11 cellular contexts compared by ENCODE assay signal in genomic region chr6:5999688-6000608, GRCh38. TPM values are rescaled to one million over a fixed set of nuclear protein-coding genes. Genes with fewer than 3 reads are reported as not detected.
DNase-seq lines count a peak whose midpoint lies in the region; ATAC-seq, FAIRE-seq and TF ChIP-seq lines count a peak whose summit lies in the region.
"Had no signal": no experiment of that assay in that cellular context is flagged by ENCODE, and none has a peak within 500 bp of the region (broad histone marks: within the 10 kb centered on the region; RNA-seq: fewer than 3 reads in every experiment).

No MANE protein-coding gene starts in this region.

- ATAC-seq in foreskin keratinocyte, result no peak
- ATAC-seq in GM19023 (IDR thresholded peaks at IDR 0.05; ENCODE audit: unreplicated experiment), result no peak

- H3K79me2 ChIP-seq in endothelial cell of umbilical vein (ENCODE audit: control insufficient read depth, insufficient read depth, low read length), result no peaks in the 10 kb centered on the region

- H3K27me3 ChIP-seq in CD4-positive, alpha-beta memory T cell (ENCODE audit: insufficient read depth, low read length), result peaks cover 97% of the 10 kb centered on the region
- H3K27me3 ChIP-seq in NT2/D1 (ENCODE audit: insufficient read depth, insufficient read length) (peaks cover 98% of the 10 kb centered on the region), endothelial cell of umbilical vein (ENCODE audit: control insufficient read depth in 2 of 2, insufficient read depth in 2 of 2, low read length in 2 of 2) (peaks cover 35 to 74% of the 10 kb centered on the region in 2 experiments), foreskin keratinocyte (peaks cover 100% of the 10 kb centered on the region)

- CTCF ChIA-PET in CD4-positive, alpha-beta memory T cell (lab: Charles Lee; ENCODE audit: partially characterized antibody), result interaction anchor here (0.9 kb wide), 1 partner anchor 13 kb away, joined by 3 read pairs; no protein-coding TSS in a partner anchor
- CTCF ChIA-PET in endothelial cell of umbilical vein (lab: Charles Lee), result interaction anchor here (1.5 to 2.7 kb wide), 2 partner anchors 529 to 547 kb away, joined by 4 to 13 read pairs; no protein-coding TSS in a partner anchor

- peaks cover 7 to 18% of the 10 kb centered on the region in 2 donors for H3K36me3 Mint-ChIP-seq in CD4-positive, alpha-beta memory T cell
- H3K36me3 Mint-ChIP-seq in osteocyte (ENCODE audit: unreplicated experiment), result no peaks in the 10 kb centered on the region

- H3K9me3 Mint-ChIP-seq in CD4-positive, alpha-beta memory T cell, result peaks cover 0 to 51% (median 31%) of the 10 kb centered on the region in 8 donors
- no peaks in the 10 kb centered on the region for H3K9me3 Mint-ChIP-seq in osteocyte (ENCODE audit: unreplicated experiment)

- dilution Hi-C loops in endothelial cell of umbilical vein (cut with MboI; ENCODE audit: extremely low pct_ligation_motif_present, low sequenced_read_pairs), result no loop called here

- H3K4me1 Mint-ChIP-seq in CD4-positive, alpha-beta memory T cell, result peaks cover 43 to 92% (median 66%) of the 10 kb centered on the region in 4 donors
- H3K4me1 Mint-ChIP-seq in osteocyte (ENCODE audit: unreplicated experiment), result peaks cover 55% of the 10 kb centered on the region

- H3K9ac ChIP-seq in NT2/D1 (ENCODE audit: insufficient read length, low read depth) (no peak overlapping the region), endothelial cell of umbilical vein (replicated peaks; ENCODE audit: extremely low read depth, insufficient read depth, low read length) (no peak overlapping the region)

- peak overlapping the region in 4 of 7 donors; percentile 29 to 88 (median 78) for H3K27ac Mint-ChIP-seq in CD4-positive, alpha-beta memory T cell
- H3K27ac Mint-ChIP-seq in osteocyte (ENCODE audit: unreplicated experiment), result no peak overlapping the region

- no peak for TF ChIP-seq CTCF in endothelial cell of umbilical vein (IDR thresholded peaks at IDR 0.05; ENCODE audit: extremely low read depth in 1 of 2, insufficient read depth in 1 of 2, low read depth in 1 of 2, low read length in 2 of 2)
- no peak for TF ChIP-seq CTCF in osteocyte (IDR thresholded peaks at IDR 0.05)
- no peak for TF ChIP-seq CTCF in foreskin keratinocyte (conservative IDR thresholded peaks at IDR 0.05)

- peaks cover 74 to 84% of the 10 kb centered on the region in 2 donors for H3K27me3 Mint-ChIP-seq in CD4-positive, alpha-beta memory T cell
- peaks cover 90% of the 10 kb centered on the region for H3K27me3 Mint-ChIP-seq in osteocyte (ENCODE audit: unreplicated experiment)

- H3K4me3 Mint-ChIP-seq in CD4-positive, alpha-beta memory T cell, result peak overlapping the region in 7 of 8 donors; percentile 9 to 71 (median 44)
- peak overlapping the region; percentile 43 for H3K4me3 Mint-ChIP-seq in osteocyte (ENCODE audit: unreplicated experiment)

- peaks cover 0 to 4% of the 10 kb centered on the region in 2 donors for H3K9me3 ChIP-seq in CD4-positive, alpha-beta memory T cell (ENCODE audit: control insufficient read depth in 1 of 2, low read length in 2 of 2)
- H3K9me3 ChIP-seq in NT2/D1 (ENCODE audit: insufficient read depth, low read length) (no peaks in the 10 kb centered on the region), endothelial cell of umbilical vein (replicated peaks; ENCODE audit: control insufficient read depth, insufficient read depth, low read length) (no peaks in the 10 kb centered on the region)

- peaks cover 83% of the 10 kb centered on the region for H3K4me1 ChIP-seq in CD4-positive, alpha-beta memory T cell (ENCODE audit: insufficient read depth, low read length)
- H3K4me1 ChIP-seq in NT2/D1 (ENCODE audit: insufficient read depth, insufficient read length) (peaks cover 11% of the 10 kb centered on the region), endothelial cell of umbilical vein (ENCODE audit: control insufficient read depth, extremely low read depth, insufficient read depth, low read length) (peaks cover 16% of the 10 kb centered on the region), foreskin keratinocyte (no peaks in the 10 kb centered on the region)

- no peak for FAIRE-seq in endothelial cell of umbilical vein (lab: Jason Lieb, UNC)

- intact Hi-C loops in CD4-positive, alpha-beta memory T cell (cut with micrococcal nuclease), result loop anchor here (10.0 kb wide), 3 partner anchors 135 to 1225 kb away; partner anchors contain the start of genes CDYL, FARS2 and LYRM4
- intact Hi-C loops in endothelial cell of umbilical vein (cut with micrococcal nuclease), result no loop called here

- no peaks in the 10 kb centered on the region for H3K9me1 ChIP-seq in endothelial cell of umbilical vein (replicated peaks; ENCODE audit: control insufficient read depth, extremely low read depth, insufficient read depth, low read length)

- H3K36me3 ChIP-seq in CD4-positive, alpha-beta memory T cell (ENCODE audit: insufficient read depth, low read length), result no peaks in the 10 kb centered on the region
- no peaks in the 10 kb centered on the region for H3K36me3 ChIP-seq in NT2/D1 (ENCODE audit: insufficient read depth, insufficient read length, low read length)
- H3K36me3 ChIP-seq in endothelial cell of umbilical vein (ENCODE audit: control insufficient read depth in 2 of 2, extremely low read depth in 1 of 2, insufficient read depth in 2 of 2, low read length in 2 of 2), result no peaks in the 10 kb centered on the region

- no peak for DNase-seq in CD4-positive, alpha-beta memory T cell
- no peak for DNase-seq in NT2/D1 (ENCODE audit: low read depth, low spot score)
- no peak for DNase-seq in endothelial cell of umbilical vein (ENCODE audit: low read depth, low spot score)
- no peak for DNase-seq in osteocyte (ENCODE audit: extremely low spot score, unreplicated experiment)
- DNase-seq in foreskin keratinocyte, result no peak
- DNase-seq in SKM-1 treated with dmso at 0.1 percent for 144 hours (lab: John Stamatoyannopoulos, UW; ENCODE audit: unreplicated experiment), result no peak
- DNase-seq in NCI-H524 (lab: John Stamatoyannopoulos, UW), result no peak
- DNase-seq: activated CD8-positive, alpha-beta memory T cell treated with anti-CD3 and anti-CD28 coated beads, Interleukin-2, amount 50 U/mL, for 4 hours; DND-41; SIG-M5 had no signal

- H4K20me1 ChIP-seq in endothelial cell of umbilical vein (replicated peaks; ENCODE audit: control insufficient read depth, extremely low read depth, insufficient read depth, low read length), result no peaks in the 10 kb centered on the region

- H2AFZ ChIP-seq in endothelial cell of umbilical vein (ENCODE audit: low read depth, low read length), result no peak overlapping the region

- no peak for TF ChIP-seq POLR2A in endothelial cell of umbilical vein (IDR thresholded peaks at IDR 0.05; ENCODE audit: low read depth, low read length)

- no peak overlapping the region for H3K4me3 ChIP-seq in CD4-positive, alpha-beta memory T cell (ENCODE audit: low read length in 2 of 2)
- H3K4me3 ChIP-seq in NT2/D1 (ENCODE audit: insufficient read length, low read depth), result peak overlapping the region; percentile 21
- H3K4me3 ChIP-seq in endothelial cell of umbilical vein (replicated peaks in 1 of 3; ENCODE audit: insufficient read depth in 1 of 3, low read depth in 1 of 3, low read length in 3 of 3), result no peak overlapping the region

- H3K4me2 ChIP-seq in endothelial cell of umbilical vein (ENCODE audit: insufficient read depth, low read length), result no peak overlapping the region

- H3K27ac ChIP-seq in CD4-positive, alpha-beta memory T cell (ENCODE audit: low read depth, low read length), result no peak overlapping the region
- H3K27ac ChIP-seq in endothelial cell of umbilical vein (ENCODE audit: insufficient read depth, low read depth, low read length) (no peak overlapping the region), foreskin keratinocyte (no peak overlapping the region)

- no TSS peak for BruUV-seq in endothelial cell of umbilical vein (replicated peaks; lab: Mats Ljungman, UMichigan)

- POLR2A ChIA-PET in CD4-positive, alpha-beta memory T cell (lab: Charles Lee; ENCODE audit: partially characterized antibody), result interaction anchor here (1.2 kb wide), 1 partner anchor 8 kb away, joined by 4 read pairs; no protein-coding TSS in a partner anchor
- POLR2A ChIA-PET in endothelial cell of umbilical vein (lab: Charles Lee), result no interaction called here

TF ChIP-seq in endothelial cell of umbilical vein, 7 proteins besides CTCF, POLR2A, EP300 and RAD21:
- TF ChIP-seq GATA2 (IDR thresholded peaks at IDR 0.05; ENCODE audit: insufficient read depth, insufficient read length, low read depth, low read length) (no peak), EZH2 (IDR thresholded peaks at IDR 0.05; ENCODE audit: borderline replicate concordance, low read depth, low read length, severe bottlenecking) (peak; percentile 44), MYC (IDR thresholded peaks at IDR 0.05; ENCODE audit: low read depth, low read length) (no peak)

RNA-seq across cellular contexts. Expression of gene NRN1, which starts 6.8 kb away (rescaled TPM):
- total RNA-seq in CD4-positive, alpha-beta memory T cell, result under 1 TPM in 1 of 2 experiments, not detected in 1; 0.49 TPM
- not detected for polyA plus RNA-seq in CD4-positive, alpha-beta memory T cell
- total RNA-seq in endothelial cell of umbilical vein, result 25.6 and 26.2 TPM in 2 replicates
- polyA plus RNA-seq in endothelial cell of umbilical vein, result 10.9 and 12.8 TPM in 2 replicates
- polyA plus RNA-seq in endothelial cell of umbilical vein (2011; cell fraction: cytosol; rRNA removed), result 12.4 and 16.6 TPM in 2 replicates
- 17.9 and 20.3 TPM in 2 replicates for polyA plus RNA-seq in endothelial cell of umbilical vein (2011; cell fraction: nucleus; rRNA removed)
- polyA plus RNA-seq in endothelial cell of umbilical vein (2012), result 22.7 and 26.1 TPM in 2 replicates
- 5.3 and 7.2 TPM in 2 replicates for polyA minus RNA-seq in endothelial cell of umbilical vein
- not detected for polyA minus RNA-seq in endothelial cell of umbilical vein (2011; cell fraction: cytosol; rRNA and poly(A)+ RNA removed)
- 2.4 and 3.6 TPM in 2 replicates for polyA minus RNA-seq in endothelial cell of umbilical vein (2011; cell fraction: nucleus; rRNA and poly(A)+ RNA removed)
- total RNA-seq in osteocyte, result 0.21 TPM in 1 of 2 replicates, not detected in the other
- total RNA-seq in foreskin keratinocyte, result not detected in 2 replicates
- polyA plus RNA-seq in foreskin keratinocyte, result not detected in 2 replicates

Comparison
In these comparisons a context has a peak if more than half of its experiments do, and no peak if none do; other contexts are left out.
1. RNA of gene NRN1, which starts 6.8 kb away (total RNA-seq): 25.6 to 26.2 TPM in endothelial cell of umbilical vein; 0.49 TPM in CD4-positive, alpha-beta memory T cell, 0.21 TPM in osteocyte and not detected in foreskin keratinocyte; every median in the first group is over 10 times any median in the second.